ENCODE assay signal across 17 cellular contexts in the genomic region with DNA sequence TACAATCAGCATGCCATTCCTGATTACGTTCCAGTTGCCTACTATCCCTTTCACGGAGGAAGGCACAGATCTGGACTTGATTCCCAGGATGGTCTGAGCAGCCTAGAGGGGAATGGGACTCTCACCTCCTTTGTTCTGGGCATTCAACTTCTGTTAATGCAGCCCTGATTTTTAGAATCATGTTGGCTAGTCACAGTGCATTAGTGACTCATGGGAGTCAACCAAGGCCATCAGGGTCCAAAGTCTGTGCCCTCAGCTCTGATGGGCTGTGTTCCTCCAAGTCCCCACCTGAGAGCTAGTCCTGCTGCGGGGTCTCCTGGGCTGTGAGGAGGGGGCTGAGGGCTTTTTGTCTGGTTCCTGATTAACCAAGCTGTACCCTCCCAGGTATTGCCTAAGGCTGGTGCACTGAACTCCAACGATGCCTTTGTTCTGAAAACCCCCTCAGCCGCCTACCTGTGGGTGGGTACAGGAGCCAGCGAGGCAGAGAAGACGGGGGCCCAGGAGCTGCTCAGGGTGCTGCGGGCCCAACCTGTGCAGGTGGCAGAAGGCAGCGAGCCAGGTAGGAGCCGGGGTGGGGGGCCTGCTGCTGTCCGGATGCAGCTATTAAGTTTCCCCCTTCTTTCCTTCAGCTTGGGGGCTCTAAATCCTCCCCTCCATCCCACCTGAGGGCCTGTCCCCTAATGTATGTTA. TPM values are rescaled to one million over a fixed set of nuclear protein-coding genes. Genes with fewer than 3 reads are reported as not detected.
DNase-seq lines count a peak whose midpoint lies in the region; ATAC-seq, FAIRE-seq and TF ChIP-seq lines count a peak whose summit lies in the region.
"Had no signal": no experiment of that assay in that cellular context is flagged by ENCODE, and none has a peak within 500 bp of the region (broad histone marks: within the 10 kb centered on the region; RNA-seq: fewer than 3 reads in every experiment).

No MANE protein-coding gene starts in this region.

- TF ChIP-seq POLR2A in K562 (conservative IDR thresholded peaks at IDR 0.05) (no peak), gastroesophageal sphincter (IDR thresholded peaks at IDR 0.05) (no peak), prostate gland (IDR thresholded peaks at IDR 0.05) (no peak), upper lobe of left lung (IDR thresholded peaks at IDR 0.05) (no peak)

- TF ChIP-seq RAD21 in K562 (CRISPR knock-in tag; conservative IDR thresholded peaks at IDR 0.05 in 1 of 2, IDR thresholded peaks at IDR 0.05 in 1 of 2) = no peak

- no peaks in the 10 kb centered on the region for H4K20me1 ChIP-seq in K562 (replicated peaks; ENCODE audit: control insufficient read depth, insufficient read depth, low read length)

- H3K36me3 ChIP-seq in K562 (ENCODE audit: control insufficient read depth, insufficient read depth, low read length) (no peaks in the 10 kb centered on the region; the same call in 2 of the 3 replicates), gastroesophageal sphincter (peaks cover 0 to 100% of the 10 kb centered on the region in 2 donors), prostate gland (peaks cover 9 to 32% of the 10 kb centered on the region in 2 donors), upper lobe of left lung (peaks cover 34 to 90% (median 79%) of the 10 kb centered on the region in 4 donors)

- CTCF ChIA-PET in K562 (lab: Yijun Ruan, JAX; ENCODE audit: low intra/inter-chr PET ratio) = no interaction called here

- peaks cover 0 to 4% of the 10 kb centered on the region in 2 experiments; a peak in 2 of 5 replicates for H3K4me1 ChIP-seq in K562 (replicated peaks in 1 of 2; ENCODE audit: control insufficient read depth in 2 of 2, insufficient read depth in 2 of 2, low read length in 2 of 2)
- H3K4me1 ChIP-seq in gastroesophageal sphincter = peaks cover 7 to 98% (median 49%) of the 10 kb centered on the region in 3 donors
- H3K4me1 ChIP-seq in prostate gland (replicated peaks) = no peaks in the 10 kb centered on the region
- peaks cover 44 to 74% (median 62%) of the 10 kb centered on the region in 4 donors for H3K4me1 ChIP-seq in upper lobe of left lung

- no peaks in the 10 kb centered on the region for H3K9me1 ChIP-seq in K562 (ENCODE audit: control insufficient read depth, insufficient read depth, low read length)

- H2AFZ ChIP-seq in K562 (ENCODE audit: low read depth, low read length) = no peak overlapping the region

- no peak for ATAC-seq in K562
- no peak for ATAC-seq in gastroesophageal sphincter
- no peak for ATAC-seq in upper lobe of left lung (ENCODE audit: low FRiP score in 2 of 2)

- H3K4me2 ChIP-seq in K562 (ENCODE audit: insufficient read depth, low read length) = no peak overlapping the region

- WGBS in K562 (ENCODE audit: insufficient coverage, low coverage, missing lambda C conversion rate) = 51% methylated on average over 11 of the region's 11 CpGs
- 50% methylated on average over 1 of the region's 11 CpGs; no CpG with 5 or more reads in 1 of the 2 donors for WGBS in gastroesophageal sphincter (ENCODE audit: low coverage in 1 of 2), 2 donors
- WGBS in prostate gland = 82% methylated on average over 11 of the region's 11 CpGs
- WGBS in upper lobe of left lung, 2 donors = 90 to 91% methylated on average over 5 to 11 of the region's 11 CpGs

- TF ChIP-seq EP300 in K562 (IDR thresholded peaks at IDR 0.05; ENCODE audit: low read length) = no peak
- no peak for TF ChIP-seq EP300 in gastroesophageal sphincter (IDR thresholded peaks at IDR 0.05)
- TF ChIP-seq EP300 in upper lobe of left lung (IDR thresholded peaks at IDR 0.05) = no peak

- in situ Hi-C loops in K562 (cut with MboI) = no loop called here

- FAIRE-seq in K562 (lab: Jason Lieb, UNC) = no peak
- FAIRE-seq: H54 had no signal

- no peaks in the 10 kb centered on the region for H3K27me3 ChIP-seq in K562 (ENCODE audit: control insufficient read depth in 2 of 2, insufficient read depth in 2 of 2, low read length in 2 of 2)
- no peaks in the 10 kb centered on the region for H3K27me3 ChIP-seq in gastroesophageal sphincter
- no peaks in the 10 kb centered on the region for H3K27me3 ChIP-seq in prostate gland (replicated peaks; ENCODE audit: insufficient read depth)
- H3K27me3 ChIP-seq in upper lobe of left lung = no peaks in the 10 kb centered on the region
- H3K27me3 ChIP-seq: MG63 had no signal

- intact Hi-C loops in K562 (cut with micrococcal nuclease) (loop anchor here (10.0 kb wide), 1 partner anchor 582 kb away; no protein-coding TSS in a partner anchor), prostate gland (cut with DNase I) (no loop called here)

- TF ChIP-seq CTCF in K562 (IDR thresholded peaks at IDR 0.05 in 2 of 3, conservative IDR thresholded peaks at IDR 0.05 in 1 of 3; ENCODE audit: insufficient read depth in 2 of 3, low read depth in 1 of 3, low read length in 3 of 3) (no peak), gastroesophageal sphincter (IDR thresholded peaks at IDR 0.05) (no peak), prostate gland (IDR thresholded peaks at IDR 0.05) (no peak), upper lobe of left lung (IDR thresholded peaks at IDR 0.05) (no peak)

- no TSS peak for BruUV-seq in K562 (replicated peaks; lab: Mats Ljungman, UMichigan)

- no peak overlapping the region for H3K9ac ChIP-seq in K562 (ENCODE audit: insufficient read depth in 1 of 2, low read depth in 2 of 2, low read length in 2 of 2)

- H3K9me3 ChIP-seq in K562 (replicated peaks; ENCODE audit: control insufficient read depth, insufficient read depth, low read depth, low read length) (no peaks in the 10 kb centered on the region), gastroesophageal sphincter (no peaks in the 10 kb centered on the region), prostate gland (no peaks in the 10 kb centered on the region), upper lobe of left lung (no peaks in the 10 kb centered on the region)

- POLR2A ChIA-PET in K562 (lab: Yijun Ruan, JAX) = interaction anchor here (1.2 kb wide), 1 partner anchor 17 kb away, joined by 4 read pairs; no protein-coding TSS in a partner anchor

- no peak for DNase-seq in K562 (ENCODE audit: extremely low read depth in 1 of 4, low spot score in 3 of 4)
- no peak for DNase-seq in prostate gland (ENCODE audit: low spot score)
- DNase-seq in upper lobe of left lung = peak in 1 of 2 donors; percentile 33
- no peak for DNase-seq in NCI-H1436 (lab: John Stamatoyannopoulos, UW)
- no peak for DNase-seq in activated gamma-delta T cell treated with Interleukin-2 at 50 U/mL for 16 hours
- DNase-seq in NCI-H82 (lab: John Stamatoyannopoulos, UW) = no peak
- DNase-seq: activated CD8-positive, alpha-beta memory T cell treated with anti-CD3 and anti-CD28 coated beads for 24 hours; activated effector memory CD4-positive, alpha-beta T cell treated with Interleukin-2 at 50 U/mL for 16 hours; DND-41; glutamatergic neuron; nephron progenitor cell; stimulated activated naive CD4-positive, alpha-beta T cell treated with Interleukin-2 at 50 U/mL for 16 hours had no signal

- no peaks in the 10 kb centered on the region for H3K79me2 ChIP-seq in K562 (ENCODE audit: control insufficient read depth, insufficient read depth, low read length)

- no peak overlapping the region for H3K27ac ChIP-seq in K562 (ENCODE audit: extremely low read depth, low read depth, low read length)
- peak overlapping the region; percentile 90 to 98 (median 94) for H3K27ac ChIP-seq in gastroesophageal sphincter
- peak overlapping the region; percentile 87 to 94 for H3K27ac ChIP-seq in prostate gland
- peak overlapping the region; percentile 80 to 89 (median 86) for H3K27ac ChIP-seq in upper lobe of left lung
- H3K27ac ChIP-seq: C4-2B, VCaP had no signal

- H3K4me3 ChIP-seq in K562 = no peak overlapping the region
- no peak overlapping the region for H3K4me3 ChIP-seq in gastroesophageal sphincter
- no peak overlapping the region for H3K4me3 ChIP-seq in prostate gland
- peak overlapping the region in 1 of 4 donors; percentile 26 for H3K4me3 ChIP-seq in upper lobe of left lung
- H3K4me3 ChIP-seq: MG63 had no signal

RNA-seq across cellular contexts. Expression of gene STOM, which starts 43.0 kb away (rescaled TPM):
- total RNA-seq in K562 (2011; cell fraction: chromatin; rRNA removed; ENCODE audit: low replicate concordance) = 57.6 and 69.2 TPM in 2 replicates
- 86.6 and 95.4 TPM in 2 replicates for total RNA-seq in K562 (2011; cell fraction: nucleolus; rRNA removed)
- 109 and 133 TPM in 2 replicates for total RNA-seq in K562 (2011; cell fraction: nucleoplasm; rRNA removed)
- total RNA-seq in K562 (2014; rRNA removed) = 23.2 and 34.7 TPM in 2 replicates
- 43.9 and 52.4 TPM in 2 replicates for total RNA-seq in K562 (2014; rRNA removed; fragmentation: Illumina TruSeq; extraction: Trizol)
- total RNA-seq in K562 (2015; rRNA removed; fragmentation: Illumina TruSeq; extraction: Trizol) = 54.4 and 58.1 TPM in 2 replicates
- total RNA-seq in K562 (2021) = 56.7 and 56.9 TPM in 2 replicates
- 62.6 and 140 TPM in 2 replicates for polyA plus RNA-seq in K562 (2011; rRNA removed)
- 46.5 and 61.5 TPM in 2 replicates for polyA plus RNA-seq in K562 (2011; cell fraction: cytosol; rRNA removed)
- 15.3 and 22.4 TPM in 2 replicates for polyA plus RNA-seq in K562 (2011; cell fraction: nucleus; rRNA removed)
- polyA plus RNA-seq in K562 (2012) = 27.0 and 42.0 TPM in 2 replicates
- polyA plus RNA-seq in K562 (2014; fragmentation: Illumina TruSeq; extraction: Trizol) = 46.9 and 49.4 TPM in 2 replicates
- polyA plus RNA-seq in K562 (2014; fragmentation: Nextera tagmentation; extraction: Ambion mirVana) = 10 to 100 TPM; 24.6 to 35.8 TPM
- polyA plus RNA-seq in K562 (2014; rRNA removed) = 33.5 and 43.0 TPM in 2 replicates
- 40.2 and 82.5 TPM in 2 replicates for polyA minus RNA-seq in K562 (2011; rRNA and poly(A)+ RNA removed)
- 37.9 and 62.8 TPM in 2 replicates for polyA minus RNA-seq in K562 (2011; cell fraction: cytosol; rRNA and poly(A)+ RNA removed)
- polyA minus RNA-seq in K562 (2011; cell fraction: nucleus; rRNA and poly(A)+ RNA removed) = 11.0 and 11.8 TPM in 2 replicates
- 100 to 1,000 TPM; 293 to 539 (median 457) TPM for total RNA-seq in gastroesophageal sphincter
- total RNA-seq in prostate gland = 10 to 100 TPM; 64.3 to 85.1 TPM
- total RNA-seq in upper lobe of left lung = 100 to 1,000 TPM in 5 of 6 donors, 10 to 100 TPM in 1; 96.4 to 480 (median 362) TPM

RNA-seq across cellular contexts. Expression of gene GSN, which starts 59.1 kb away (rescaled TPM):
- total RNA-seq in K562 (2011; cell fraction: chromatin; rRNA removed; ENCODE audit: low replicate concordance) = 15.3 and 27.0 TPM in 2 replicates
- total RNA-seq in K562 (2011; cell fraction: nucleolus; rRNA removed) = 9.9 and 11.0 TPM in 2 replicates
- total RNA-seq in K562 (2011; cell fraction: nucleoplasm; rRNA removed) = 8.1 and 9.2 TPM in 2 replicates
- total RNA-seq in K562 (2014; rRNA removed) = 8.2 and 10.8 TPM in 2 replicates
- 3.3 and 3.5 TPM in 2 replicates for total RNA-seq in K562 (2014; rRNA removed; fragmentation: Illumina TruSeq; extraction: Trizol)
- 12.3 and 12.4 TPM in 2 replicates for total RNA-seq in K562 (2015; rRNA removed; fragmentation: Illumina TruSeq; extraction: Trizol)
- 9.0 and 9.6 TPM in 2 replicates for total RNA-seq in K562 (2021)
- polyA plus RNA-seq in K562 (2011; rRNA removed) = 16.6 and 24.2 TPM in 2 replicates
- 27.5 and 34.5 TPM in 2 replicates for polyA plus RNA-seq in K562 (2011; cell fraction: cytosol; rRNA removed)
- 15.8 and 17.0 TPM in 2 replicates for polyA plus RNA-seq in K562 (2011; cell fraction: nucleus; rRNA removed)
- 11.2 and 34.5 TPM in 2 replicates for polyA plus RNA-seq in K562 (2012)
- polyA plus RNA-seq in K562 (2014; fragmentation: Illumina TruSeq; extraction: Trizol) = 5.2 and 7.4 TPM in 2 replicates
- under 1 TPM; 0.39 to 0.41 TPM for polyA plus RNA-seq in K562 (2014; fragmentation: Nextera tagmentation; extraction: Ambion mirVana)
- polyA plus RNA-seq in K562 (2014; rRNA removed) = 7.5 and 11.2 TPM in 2 replicates
- polyA minus RNA-seq in K562 (2011; rRNA and poly(A)+ RNA removed) = 23.7 and 31.3 TPM in 2 replicates
- 24.8 and 27.9 TPM in 2 replicates for polyA minus RNA-seq in K562 (2011; cell fraction: cytosol; rRNA and poly(A)+ RNA removed)
- 6.2 and 9.0 TPM in 2 replicates for polyA minus RNA-seq in K562 (2011; cell fraction: nucleus; rRNA and poly(A)+ RNA removed)
- 1,000 to 10,000 TPM; 2,362 to 3,466 (median 3,146) TPM for total RNA-seq in gastroesophageal sphincter
- total RNA-seq in prostate gland = 100 to 1,000 TPM; 390 to 690 TPM
- total RNA-seq in upper lobe of left lung = 100 to 1,000 TPM; 217 to 935 (median 648) TPM

Comparison
In these comparisons a context has a peak if more than half of its experiments do, and no peak if none do; other contexts are left out.
1. RNA of gene GSN, which starts 59.1 kb away (total RNA-seq): 2,362 to 3,466 TPM in gastroesophageal sphincter, 390 to 690 TPM in prostate gland and 217 to 935 TPM in upper lobe of left lung; 3.3 to 27.0 TPM in K562; every median in the first group is over 4 times any median in the second.